In the genomic region with DNA sequence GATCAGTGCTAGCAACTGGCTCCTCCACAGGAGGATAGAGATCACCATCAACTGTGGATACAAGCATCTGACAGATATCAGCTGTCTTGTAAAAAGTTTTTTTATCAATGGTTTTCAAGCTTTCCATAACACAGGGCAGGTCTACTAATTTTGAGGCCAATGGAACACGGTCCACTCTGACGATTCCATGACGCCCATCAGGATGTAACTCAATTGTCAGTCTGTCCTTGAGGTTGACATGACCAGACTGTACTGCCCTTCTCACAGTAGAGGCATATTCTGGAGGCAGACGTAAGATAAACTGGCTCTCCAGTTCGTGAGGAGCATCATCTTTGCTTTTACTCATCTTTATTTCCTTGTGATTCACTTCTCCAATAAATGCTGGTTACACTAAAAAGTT, we compare ENCODE assay signal across 8 cellular contexts. TPM values are rescaled to one million over a fixed set of nuclear protein-coding genes. Genes with fewer than 3 reads are reported as not detected.
DNase-seq lines count a peak whose midpoint lies in the region; ATAC-seq and TF ChIP-seq lines count a peak whose summit lies in the region.

No MANE protein-coding gene starts in this region.

- TF ChIP-seq CTCF in CD14-positive monocyte (IDR thresholded peaks at IDR 0.05): no peak

- intact Hi-C loops in CD14-positive monocyte (cut with micrococcal nuclease): loop anchor here in 1 of 2 donors (2.0 to 5.0 kb wide), 2 partner anchors 203 to 245 kb away; no protein-coding TSS in a partner anchor

- DNase-seq in CD14-positive monocyte (ENCODE audit: low spot score): no peak
- no peak for DNase-seq in NT2/D1 (ENCODE audit: low read depth, low spot score)
- DNase-seq in effector memory CD8-positive, alpha-beta T cell: no peak
- DNase-seq in GM19240 (ENCODE audit: insufficient read length, low spot score): no peak

- H3K4me3 ChIP-seq in NT2/D1 (ENCODE audit: insufficient read length, low read depth) (peak overlapping the region; percentile 88), neuron (ENCODE audit: low read length) (peak overlapping the region; percentile 88)

- peaks cover 48 to 92% (median 87%) of the 10 kb centered on the region in 7 donors for H3K9me3 Mint-ChIP-seq in CD14-positive monocyte
- peaks cover 16 to 32% of the 10 kb centered on the region in 2 donors for H3K9me3 Mint-ChIP-seq in effector memory CD8-positive, alpha-beta T cell

- no peak for ATAC-seq in effector memory CD8-positive, alpha-beta T cell (replicated peaks)
- ATAC-seq in HG02763 (IDR thresholded peaks at IDR 0.05; ENCODE audit: unreplicated experiment) (no peak), GM18511 (IDR thresholded peaks at IDR 0.05; ENCODE audit: unreplicated experiment) (no peak), HG03139 (IDR thresholded peaks at IDR 0.05; ENCODE audit: unreplicated experiment) (no peak)

- H3K4me1 ChIP-seq in NT2/D1 (ENCODE audit: insufficient read depth, insufficient read length): no peaks in the 10 kb centered on the region
- peaks cover 3% of the 10 kb centered on the region for H3K4me1 ChIP-seq in neuron (ENCODE audit: insufficient read depth, low read length)

- H3K4me3 Mint-ChIP-seq in CD14-positive monocyte: peak overlapping the region; percentile 89 to 96
- peak overlapping the region; percentile 97 to 99 for H3K4me3 Mint-ChIP-seq in effector memory CD8-positive, alpha-beta T cell

- H2AFZ ChIP-seq in neuron (ENCODE audit: low read depth, low read length): no peak overlapping the region

- no peak overlapping the region for H3K9ac ChIP-seq in NT2/D1 (ENCODE audit: insufficient read length, low read depth)

- H3K9me3 ChIP-seq in NT2/D1 (ENCODE audit: insufficient read depth, low read length) (peaks cover 26% of the 10 kb centered on the region), neuron (ENCODE audit: low read length) (peaks cover 40% of the 10 kb centered on the region)

- H3K27me3 Mint-ChIP-seq in CD14-positive monocyte (ENCODE audit: low read depth in 3 of 3): peaks cover 2 to 6% (median 5%) of the 10 kb centered on the region in 3 donors
- peaks cover 0 to 2% of the 10 kb centered on the region in 2 donors for H3K27me3 Mint-ChIP-seq in effector memory CD8-positive, alpha-beta T cell

- H3K27me3 ChIP-seq in NT2/D1 (ENCODE audit: insufficient read depth, insufficient read length) (no peaks in the 10 kb centered on the region), neuron (ENCODE audit: insufficient read depth, low read length) (no peaks in the 10 kb centered on the region)

- H3K4me1 Mint-ChIP-seq in CD14-positive monocyte: peaks cover 16% of the 10 kb centered on the region
- peaks cover 15 to 32% of the 10 kb centered on the region in 2 donors for H3K4me1 Mint-ChIP-seq in effector memory CD8-positive, alpha-beta T cell (ENCODE audit: low read depth in 2 of 2)

- peak overlapping the region in 2 of 7 donors; percentile 98 to 99 for H3K27ac Mint-ChIP-seq in CD14-positive monocyte
- peak overlapping the region; percentile 100 for H3K27ac Mint-ChIP-seq in effector memory CD8-positive, alpha-beta T cell

- H3K36me3 ChIP-seq in NT2/D1 (ENCODE audit: insufficient read depth, insufficient read length, low read length) (peaks cover 26% of the 10 kb centered on the region), neuron (ENCODE audit: insufficient read depth, low read length) (peaks cover 40% of the 10 kb centered on the region)

- peaks cover 14 to 34% of the 10 kb centered on the region in 2 donors for H3K36me3 Mint-ChIP-seq in CD14-positive monocyte
- H3K36me3 Mint-ChIP-seq in effector memory CD8-positive, alpha-beta T cell (ENCODE audit: insufficient read depth): peaks cover 48% of the 10 kb centered on the region

RNA-seq across cellular contexts. Expression of gene TAF7, which starts 0.9 kb away (rescaled TPM):
- 10 to 100 TPM; 52.7 to 57.5 TPM for polyA plus RNA-seq in CD14-positive monocyte

RNA-seq across cellular contexts. Expression of gene PCDHGA1, which starts 10.6 kb away (rescaled TPM):
- polyA plus RNA-seq in CD14-positive monocyte: not detected

RNA-seq across cellular contexts. Expression of gene SLC25A2, which starts 15.8 kb away (rescaled TPM):
- polyA plus RNA-seq in CD14-positive monocyte: not detected

RNA-seq across cellular contexts. Expression of gene PCDHGA2, which starts 18.9 kb away (rescaled TPM):
- not detected for polyA plus RNA-seq in CD14-positive monocyte

RNA-seq across cellular contexts. Expression of gene PCDHGA3, which starts 23.9 kb away (rescaled TPM):
- polyA plus RNA-seq in CD14-positive monocyte: not detected
